Comparison of ENCODE assay signal across 8 cellular contexts in genomic region chr9:129202613-129203555, GRCh38. TPM values are rescaled to one million over a fixed set of nuclear protein-coding genes. Genes with fewer than 3 reads are reported as not detected.
DNase-seq lines count a peak whose midpoint lies in the region; ATAC-seq lines count a peak whose summit lies in the region.

No MANE protein-coding gene starts in this region.

- H3K4me3 ChIP-seq in HUES64 (ENCODE audit: low read length), result peak overlapping the region; percentile 81

- CTCF ChIA-PET in activated naive CD4-positive, alpha-beta T cell treated with anti-CD3 and anti-CD28 coated beads for 36 hours (lab: Charles Lee), result no interaction called here

- H3K9me3 Mint-ChIP-seq in activated naive CD4-positive, alpha-beta T cell treated with anti-CD3 and anti-CD28 coated beads for 36 hours, result no peaks in the 10 kb centered on the region

- intact Hi-C loops in activated naive CD4-positive, alpha-beta T cell treated with anti-CD3 and anti-CD28 coated beads for 36 hours (cut with micrococcal nuclease), result loop anchor here (1.0 to 2.0 kb wide), 2 partner anchors 25 to 34 kb away; partner anchors contain the start of gene IER5L

- H3K9me3 ChIP-seq in HUES64 (ENCODE audit: insufficient read depth, low read depth, low read length), result no peaks in the 10 kb centered on the region

- H3K27me3 Mint-ChIP-seq in activated naive CD4-positive, alpha-beta T cell treated with anti-CD3 and anti-CD28 coated beads for 36 hours (ENCODE audit: low read depth), result no peaks in the 10 kb centered on the region

- H3K36me3 ChIP-seq in HUES64 (ENCODE audit: insufficient read depth, low read length), result no peaks in the 10 kb centered on the region

- H3K9ac ChIP-seq in HUES64 (ENCODE audit: low read depth, low read length), result peak overlapping the region; percentile 59; the same call in 1 of the 2 replicates

- H3K27ac ChIP-seq in HUES64 (ENCODE audit: low read depth, low read length) (no peak overlapping the region), substantia nigra (ENCODE audit: low read depth, low read length, poor library complexity, severe bottlenecking) (peak overlapping the region; percentile 86)

- peaks cover 18% of the 10 kb centered on the region for H3K4me1 Mint-ChIP-seq in activated naive CD4-positive, alpha-beta T cell treated with anti-CD3 and anti-CD28 coated beads for 36 hours (ENCODE audit: low read depth)

- peaks cover 19% of the 10 kb centered on the region for H3K27me3 ChIP-seq in HUES64 (ENCODE audit: insufficient read depth, low read length)

- H3K36me3 Mint-ChIP-seq in activated naive CD4-positive, alpha-beta T cell treated with anti-CD3 and anti-CD28 coated beads for 36 hours (ENCODE audit: low read depth), result no peaks in the 10 kb centered on the region

- H3K4me1 ChIP-seq in HUES64 (ENCODE audit: insufficient read depth, low read length), result peaks cover 10% of the 10 kb centered on the region

- H3K27ac Mint-ChIP-seq in activated naive CD4-positive, alpha-beta T cell treated with anti-CD3 and anti-CD28 coated beads for 36 hours, result no peak overlapping the region

- peak; percentile 86 for DNase-seq in CD1c-positive myeloid dendritic cell (ENCODE audit: extremely low spot score)
- peak; percentile 64 for DNase-seq in SK-N-DZ (ENCODE audit: low spot score)
- peak; percentile 89 for DNase-seq in activated naive CD4-positive, alpha-beta T cell treated with anti-CD3 and anti-CD28 coated beads for 36 hours
- DNase-seq in glomerular visceral epithelial cell (ENCODE audit: extremely low spot score), result peak; percentile 71
- peak in 54 of 56 donors; percentile 37 to 91 (median 78) for DNase-seq in nucleus accumbens (lab: John Stamatoyannopoulos, UW)
- peak in 48 of 49 donors; percentile 25 to 93 (median 74) for DNase-seq in substantia nigra (lab: John Stamatoyannopoulos, UW)

- 6% methylated on average over 57 of the region's 57 CpGs for WGBS in HUES64

- ATAC-seq in GM19467 (IDR thresholded peaks at IDR 0.05; ENCODE audit: unreplicated experiment), result peak; percentile 90

- peak overlapping the region; percentile 65 for H3K4me3 Mint-ChIP-seq in activated naive CD4-positive, alpha-beta T cell treated with anti-CD3 and anti-CD28 coated beads for 36 hours

RNA-seq across cellular contexts. Expression of gene IER5L, which starts 24.8 kb away (rescaled TPM):
- polyA plus RNA-seq in HUES64 (2013, experiment 1 of 2), result 9.1 TPM
- 13.9 TPM for polyA plus RNA-seq in HUES64 (2013, experiment 2 of 2)
- polyA plus RNA-seq in SK-N-DZ (2014; cell fraction: cytosol; rRNA removed), result 9.9 and 14.8 TPM in 2 replicates
- 9.8 and 11.9 TPM in 2 replicates for polyA plus RNA-seq in SK-N-DZ (2014; cell fraction: nucleus; rRNA removed)
- total RNA-seq in activated naive CD4-positive, alpha-beta T cell treated with anti-CD3 and anti-CD28 coated beads for 36 hours, result 1 to 10 TPM; 1.1 to 1.6 TPM
